ENCODE assay signal across 34 cellular contexts in genomic region chrX:32839781-32840180, GRCh38.
"Had no signal": no experiment of that assay in that cellular context is flagged by ENCODE, and none has a peak within 500 bp of the region (broad histone marks: within the 10 kb centered on the region; RNA-seq: fewer than 3 reads in every experiment).

No MANE protein-coding gene starts in this region.

- DNase-seq: Karpas-422, Kasumi-1, MG63, MM.1S, MV-4-11, NCI-H1048, NCI-H1092, NCI-H1092 treated with DMSO at 0.1 percent for 48 hours, NCI-H1105, NCI-H1105 treated with DMSO at 0.1 percent for 48 hours, NCI-H1417, NCI-H1417 treated with DMSO at 0.1 percent for 48 hours, NCI-H1436, NCI-H1436 treated with DMSO at 0.1 percent for 48 hours, NCI-H146, NCI-H1694, NCI-H1694 treated with DMSO at 0.1 percent for 48 hours, NCI-H187, NCI-H187 treated with DMSO at 0.1 percent for 48 hours, NCI-H1930, NCI-H2029, NCI-H2029 treated with DMSO at 0.1 percent for 48 hours, NCI-H2081, NCI-H2081 treated with DMSO at 0.1 percent for 48 hours, NCI-H2107, NCI-H2171, NCI-H2171 treated with DMSO at 0.1 percent for 48 hours, NCI-H2227 treated with DMSO at 0.1 percent for 48 hours, NCI-H226, NCI-H345, NCI-H446, NCI-H446 treated with DMSO at 0.1 percent for 48 hours, NCI-H510A had no signal

- H3K9me3 ChIP-seq: MG63 had no signal

- H3K36me3 ChIP-seq: MG63 had no signal

- H3K27me3 ChIP-seq: MG63 had no signal

- H3K4me3 ChIP-seq: MG63 had no signal

- H3K27ac ChIP-seq: KMS-11 had no signal
